In genomic region chr14:62674833-62675232, GRCh38 we compare ENCODE assay signal across 18 cellular contexts.
DNase-seq lines count a peak whose midpoint lies in the region; ATAC-seq and TF ChIP-seq lines count a peak whose summit lies in the region.
"Had no signal": no experiment of that assay in that cellular context is flagged by ENCODE, and none has a peak within 500 bp of the region (broad histone marks: within the 10 kb centered on the region; RNA-seq: fewer than 3 reads in every experiment).

No MANE protein-coding gene starts in this region.

- H3K4me2 ChIP-seq in smooth muscle cell: no peak overlapping the region

- peak; percentile 74 for ATAC-seq in esophagus mucosa
- ATAC-seq: heart right ventricle had no signal

- no peaks in the 10 kb centered on the region for H3K79me2 ChIP-seq in smooth muscle cell (ENCODE audit: low read depth)

- peaks cover 6% of the 10 kb centered on the region for H3K4me1 ChIP-seq in smooth muscle cell (ENCODE audit: low read depth)
- H3K4me1 ChIP-seq: heart right ventricle had no signal

- H3K9me3 ChIP-seq in smooth muscle cell (replicated peaks; ENCODE audit: low read depth): no peaks in the 10 kb centered on the region

- H3K27me3 ChIP-seq in smooth muscle cell (ENCODE audit: low read depth): no peaks in the 10 kb centered on the region
- H3K27me3 ChIP-seq: heart right ventricle had no signal

- peak overlapping the region; percentile 46 for H2AFZ ChIP-seq in smooth muscle cell (ENCODE audit: low read depth)

- no peak overlapping the region for H3K9ac ChIP-seq in smooth muscle cell (ENCODE audit: low read depth)

- no peak for TF ChIP-seq CTCF in smooth muscle cell (IDR thresholded peaks at IDR 0.05; ENCODE audit: borderline replicate concordance, insufficient read depth, poor library complexity, severe bottlenecking)

- H4K20me1 ChIP-seq in smooth muscle cell (ENCODE audit: low read depth): no peaks in the 10 kb centered on the region

- H3F3A ChIP-seq in smooth muscle cell (ENCODE audit: low read depth): no peaks in the 10 kb centered on the region

- H3K4me3 ChIP-seq in smooth muscle cell: no peak overlapping the region
- H3K4me3 ChIP-seq: heart right ventricle had no signal

- 59% methylated on average over 2 of the region's 2 CpGs for WGBS in smooth muscle cell (ENCODE audit: low lambda C conversion rate)

- no peaks in the 10 kb centered on the region for H3K36me3 ChIP-seq in smooth muscle cell (ENCODE audit: low read depth)
- H3K36me3 ChIP-seq: heart right ventricle had no signal

- no peak overlapping the region for H3K27ac ChIP-seq in smooth muscle cell (ENCODE audit: low read depth)
- H3K27ac ChIP-seq: heart right ventricle had no signal

- DNase-seq in NCI-H82 (lab: John Stamatoyannopoulos, UW): peak; percentile 76
- DNase-seq in NCI-H82 treated with DMSO at 0.1 percent for 48 hours (lab: John Stamatoyannopoulos, UW; ENCODE audit: unreplicated experiment): no peak
- DNase-seq in SKM-1 (lab: John Stamatoyannopoulos, UW; ENCODE audit: unreplicated experiment): peak; percentile 3
- DNase-seq in smooth muscle cell (lab: John Stamatoyannopoulos, UW; ENCODE audit: unreplicated experiment): no peak
- no peak for DNase-seq in islet precursor cell
- DNase-seq in activated CD8-positive, alpha-beta memory T cell treated with anti-CD3 and anti-CD28 coated beads, Interleukin-2, amount 50 U/mL, for 48 hours: no peak
- no peak for DNase-seq in GOT3 (lab: John Stamatoyannopoulos, UW)
- DNase-seq: activated CD4-positive, alpha-beta T cell treated with anti-CD3 and anti-CD28 coated beads for 1 hour; activated effector memory CD4-positive, alpha-beta T cell treated with Interleukin-2 at 50 U/mL for 16 hours; central memory CD4-positive, alpha-beta T cell; effector CD4-positive, alpha-beta T cell; heart right ventricle; mesenchymal stem cell; NCI-H1694 treated with DMSO at 0.1 percent for 48 hours; Right ventricle myocardium superior; stimulated activated CD4-positive, alpha-beta T cell treated with anti-CD3 and anti-CD28 coated beads, Interleukin-12 subunit alpha, Interleukin-12 subunit beta, amount 100 ng/mL, for 4 hours; T-helper 2 cell had no signal

Comparison
In these comparisons a context has a peak if more than half of its experiments do, and no peak if none do; other contexts are left out.
1. DNase-seq: peak in NCI-H82 (single experiment) and SKM-1 (single experiment); none in NCI-H82 treated with DMSO at 0.1 percent for 48 hours (single experiment), smooth muscle cell (single experiment), islet precursor cell (single experiment), activated CD8-positive, alpha-beta memory T cell treated with anti-CD3 and anti-CD28 coated beads, Interleukin-2, amount 50 U/mL, for 48 hours (single experiment) and GOT3 (single experiment).